In genomic region chr11:34512810-34513673, GRCh38 we compare ENCODE assay signal across 8 cellular contexts. TPM values are rescaled to one million over a fixed set of nuclear protein-coding genes. Genes with fewer than 3 reads are reported as not detected.
DNase-seq lines count a peak whose midpoint lies in the region; ATAC-seq and TF ChIP-seq lines count a peak whose summit lies in the region.

No MANE protein-coding gene starts in this region.

- H3K27me3 ChIP-seq in OCI-LY3 (ENCODE audit: low read depth, low read length) (peaks cover 11% of the 10 kb centered on the region), osteoblast (ENCODE audit: insufficient read depth, low read length) (peaks cover 11% of the 10 kb centered on the region)

- H3K4me1 ChIP-seq in OCI-LY3 (ENCODE audit: low read length) (peaks cover 10% of the 10 kb centered on the region), osteoblast (ENCODE audit: insufficient read depth, low read length) (no peaks in the 10 kb centered on the region)

- H3K9me3 ChIP-seq in OCI-LY3 (ENCODE audit: insufficient read depth, low read length) (no peaks in the 10 kb centered on the region), osteoblast (ENCODE audit: low read depth, low read length) (no peaks in the 10 kb centered on the region)

- H3K4me2 ChIP-seq in OCI-LY3 (ENCODE audit: low read length) (peak overlapping the region; percentile 43), osteoblast (ENCODE audit: insufficient read depth, low read length) (no peak overlapping the region)

- H3K27ac ChIP-seq in OCI-LY3 (ENCODE audit: low read length) (no peak overlapping the region), osteoblast (ENCODE audit: low read depth, low read length) (no peak overlapping the region)

- ATAC-seq in GM18861 (IDR thresholded peaks at IDR 0.05; ENCODE audit: unreplicated experiment) = peak; percentile 86
- peak; percentile 60 for ATAC-seq in HG03139 (IDR thresholded peaks at IDR 0.05; ENCODE audit: unreplicated experiment)

- DNase-seq in Ammon's horn (ENCODE audit: low spot score) = peak; percentile 67
- DNase-seq in activated T-cell treated with anti-CD3 and anti-CD28 coated beads for 48 hours (ENCODE audit: low read depth) = peak; percentile 45
- peak; percentile 53 for DNase-seq in fibroblast of villous mesenchyme (ENCODE audit: low read depth)
- peak; percentile 84 for DNase-seq in osteoblast (ENCODE audit: insufficient read length, low spot score, missing footprints)
- no peak for DNase-seq in NCI-H128 (lab: John Stamatoyannopoulos, UW; ENCODE audit: unreplicated experiment)

- no peak overlapping the region for H3K9ac ChIP-seq in OCI-LY3 (ENCODE audit: low read length)

- H3K79me2 ChIP-seq in OCI-LY3 (ENCODE audit: low read length) (no peaks in the 10 kb centered on the region), osteoblast (ENCODE audit: insufficient read depth, low read length) (no peaks in the 10 kb centered on the region)

- TF ChIP-seq CTCF in OCI-LY3 (IDR thresholded peaks at IDR 0.05; ENCODE audit: low read depth, low read length) = peak; percentile 87
- TF ChIP-seq CTCF in fibroblast of villous mesenchyme (IDR thresholded peaks at IDR 0.05; ENCODE audit: insufficient read depth, low read depth, low read length) = peak; percentile 94
- TF ChIP-seq CTCF in osteoblast (IDR thresholded peaks at IDR 0.05; ENCODE audit: extremely low read depth, low read depth, low read length) = peak; percentile 83

- H2AFZ ChIP-seq in OCI-LY3 (ENCODE audit: low read depth, low read length) (peak overlapping the region; percentile 72; the same call in 1 of the 2 replicates), osteoblast (ENCODE audit: low read length) (no peak overlapping the region)

- H3K36me3 ChIP-seq in OCI-LY3 (replicated peaks; ENCODE audit: low read depth, low read length) (no peaks in the 10 kb centered on the region), osteoblast (ENCODE audit: insufficient read depth, low read length) (no peaks in the 10 kb centered on the region)

- H3K4me3 ChIP-seq in OCI-LY3 (ENCODE audit: low read length) (no peak overlapping the region), fibroblast of villous mesenchyme (ENCODE audit: low read depth, low read length) (no peak overlapping the region), osteoblast (ENCODE audit: insufficient read depth, low read length) (no peak overlapping the region)

- no peaks in the 10 kb centered on the region for H4K20me1 ChIP-seq in OCI-LY3 (ENCODE audit: insufficient read depth, low read length)
- peaks cover 2% of the 10 kb centered on the region for H4K20me1 ChIP-seq in osteoblast (ENCODE audit: insufficient read depth, low read length)

RNA-seq across cellular contexts. Expression of gene ELF5, which starts 0.6 kb away (rescaled TPM):
- total RNA-seq in fibroblast of villous mesenchyme (under 0.01 TPM in 2 replicates), osteoblast (under 0.01 TPM in 1 of 2 replicates, not detected in the other)
